In the genomic region with DNA sequence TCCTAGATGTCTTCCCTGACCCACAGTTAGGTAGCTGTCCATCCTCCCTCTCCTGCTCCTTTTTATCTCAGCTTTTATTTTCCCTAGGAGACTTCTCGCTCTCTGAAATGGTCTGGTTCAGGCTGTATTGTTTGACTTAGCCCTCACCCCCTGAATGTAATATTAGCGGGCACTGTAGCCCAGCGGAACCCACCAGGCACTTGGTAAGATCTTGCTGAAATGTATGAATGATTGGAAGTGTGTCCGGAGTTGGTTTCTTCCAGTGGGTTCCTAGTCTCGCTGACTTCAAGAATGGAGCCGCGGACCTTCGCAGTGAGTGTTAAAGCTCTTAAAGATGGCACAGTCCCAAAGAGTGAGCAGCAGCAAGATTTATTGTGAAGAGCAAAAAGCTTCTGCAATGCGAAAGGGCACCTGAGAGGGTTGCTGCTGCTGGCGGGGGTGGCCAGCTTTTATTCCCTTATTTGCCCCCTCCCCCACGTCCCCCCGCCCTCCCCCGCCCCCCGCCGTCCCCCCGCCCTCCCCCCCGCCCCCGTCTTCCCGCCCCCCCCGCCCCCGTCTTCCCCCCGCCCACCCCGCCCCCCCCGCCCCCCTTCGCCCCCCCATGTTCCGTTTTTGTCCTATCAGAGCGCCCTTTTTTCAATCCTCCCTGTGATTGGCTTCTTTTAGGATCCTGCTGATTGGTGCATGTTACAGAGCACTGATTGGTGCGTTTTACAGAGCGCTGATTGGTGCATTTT, we compare ENCODE assay signal across 8 cellular contexts. TPM values are rescaled to one million over a fixed set of nuclear protein-coding genes. Genes with fewer than 3 reads are reported as not detected.
DNase-seq lines count a peak whose midpoint lies in the region; ATAC-seq lines count a peak whose summit lies in the region.

No MANE protein-coding gene starts in this region.

- H3K27ac Mint-ChIP-seq in stimulated activated memory B cell treated with anti-CD40 and anti-IgM and Interleukin-4, amounts not matched to agents 10 μg/mL and 1 μg/mL and 100 μg/mL, for 72 hours, result peak overlapping the region; percentile 84

- no peak for DNase-seq in activated T-cell treated with anti-CD3 and anti-CD28 coated beads, Interleukin-2, amount 50 U/mL, for 4 hours
- DNase-seq in iPS DF 19.7 (ENCODE audit: low read depth, low spot score) (peak; percentile 59), AG20443 (ENCODE audit: low spot score) (no peak), germinal center (ENCODE audit: low spot score) (no peak)

- no peaks in the 10 kb centered on the region for H3K27me3 Mint-ChIP-seq in activated T-cell treated with anti-CD3 and anti-CD28 coated beads, Interleukin-2, amount 50 U/mL, for 4 hours (ENCODE audit: low read depth)
- H3K27me3 Mint-ChIP-seq in stimulated activated memory B cell treated with anti-CD40 and anti-IgM and Interleukin-4, amounts not matched to agents 10 μg/mL and 1 μg/mL and 100 μg/mL, for 72 hours, result no peaks in the 10 kb centered on the region

- peaks cover 31% of the 10 kb centered on the region for H3K4me1 Mint-ChIP-seq in activated T-cell treated with anti-CD3 and anti-CD28 coated beads, Interleukin-2, amount 50 U/mL, for 4 hours (ENCODE audit: low read depth)
- H3K4me1 Mint-ChIP-seq in stimulated activated memory B cell treated with anti-CD40 and anti-IgM and Interleukin-4, amounts not matched to agents 10 μg/mL and 1 μg/mL and 100 μg/mL, for 72 hours, result peaks cover 26% of the 10 kb centered on the region

- ATAC-seq in HG03108 (IDR thresholded peaks at IDR 0.05; ENCODE audit: unreplicated experiment), result peak; percentile 24
- ATAC-seq in activated T-cell treated with anti-CD3 and anti-CD28 coated beads, Interleukin-2, amount 50 U/mL, for 4 hours, result peak; percentile 61 to 66
- ATAC-seq in stimulated activated memory B cell treated with anti-CD40 and anti-IgM and Interleukin-4, amounts not matched to agents 10 μg/mL and 1 μg/mL and 100 μg/mL, for 72 hours, result peak; percentile 68
- no peak for ATAC-seq in GM21390 (IDR thresholded peaks at IDR 0.05; ENCODE audit: unreplicated experiment)

- peak overlapping the region; percentile 95; the same call in 1 of the 2 replicates for H3K4me3 ChIP-seq in GM08714 (ENCODE audit: low read length)

- peaks cover 10% of the 10 kb centered on the region for H3K36me3 Mint-ChIP-seq in activated T-cell treated with anti-CD3 and anti-CD28 coated beads, Interleukin-2, amount 50 U/mL, for 4 hours (ENCODE audit: insufficient read depth)
- H3K36me3 Mint-ChIP-seq in stimulated activated memory B cell treated with anti-CD40 and anti-IgM and Interleukin-4, amounts not matched to agents 10 μg/mL and 1 μg/mL and 100 μg/mL, for 72 hours, result peaks cover 16% of the 10 kb centered on the region

- H3K9me3 Mint-ChIP-seq in activated T-cell treated with anti-CD3 and anti-CD28 coated beads, Interleukin-2, amount 50 U/mL, for 4 hours, result no peaks in the 10 kb centered on the region
- H3K9me3 Mint-ChIP-seq in stimulated activated memory B cell treated with anti-CD40 and anti-IgM and Interleukin-4, amounts not matched to agents 10 μg/mL and 1 μg/mL and 100 μg/mL, for 72 hours, result peaks cover 4% of the 10 kb centered on the region

- peak overlapping the region; percentile 82 for H3K4me3 Mint-ChIP-seq in activated T-cell treated with anti-CD3 and anti-CD28 coated beads, Interleukin-2, amount 50 U/mL, for 4 hours
- H3K4me3 Mint-ChIP-seq in stimulated activated memory B cell treated with anti-CD40 and anti-IgM and Interleukin-4, amounts not matched to agents 10 μg/mL and 1 μg/mL and 100 μg/mL, for 72 hours, result peak overlapping the region; percentile 91

RNA-seq across cellular contexts. Expression of a gene that starts 0.7 kb away (rescaled TPM):
- 10 to 100 TPM; 20.2 to 23.9 (median 21.9) TPM for total RNA-seq in activated T-cell treated with anti-CD3 and anti-CD28 coated beads, Interleukin-2, amount 50 U/mL, for 4 hours

RNA-seq across cellular contexts. Expression of a gene that starts 29.0 kb away (rescaled TPM):
- 100 to 1,000 TPM; 158 to 177 (median 161) TPM for total RNA-seq in activated T-cell treated with anti-CD3 and anti-CD28 coated beads, Interleukin-2, amount 50 U/mL, for 4 hours
